31 cellular contexts compared by ENCODE assay signal in the genomic region with DNA sequence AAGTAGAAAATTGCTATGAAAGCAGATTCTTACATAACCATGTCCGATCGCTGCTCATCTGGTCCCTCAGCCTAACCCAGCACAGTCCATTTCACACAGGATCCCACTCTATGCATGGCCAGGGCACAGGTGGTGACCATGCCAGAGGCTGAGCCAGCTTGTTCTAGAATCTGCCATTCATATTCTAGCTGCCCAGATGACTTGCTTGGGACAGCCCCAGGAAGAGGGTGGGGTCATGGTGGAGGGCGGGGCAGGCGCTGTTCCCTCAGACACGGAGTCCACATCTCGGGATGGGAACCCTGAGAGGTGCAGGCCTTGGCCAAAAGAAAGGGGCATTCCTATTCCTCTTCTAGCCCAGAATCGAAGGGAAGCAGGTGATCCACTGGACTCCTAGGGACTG.
"Had no signal": no experiment of that assay in that cellular context is flagged by ENCODE, and none has a peak within 500 bp of the region (broad histone marks: within the 10 kb centered on the region; RNA-seq: fewer than 3 reads in every experiment).

No MANE protein-coding gene starts in this region.

- H3K4me1 ChIP-seq: adrenal gland, body of pancreas, breast epithelium had no signal

- H3K27me3 ChIP-seq: adrenal gland, body of pancreas, brain microvascular endothelial cell, breast epithelium had no signal

- H3K36me3 ChIP-seq: adrenal gland, brain microvascular endothelial cell, breast epithelium had no signal

- DNase-seq: activated B cell treated with CpG ODN at 0.5 μM for 24 hours; activated CD4-positive, alpha-beta memory T cell treated with anti-CD3 and anti-CD28 coated beads for 36 hours; activated CD4-positive, alpha-beta T cell treated with anti-CD3 and anti-CD28 coated beads for 4 hours; activated CD4-positive, alpha-beta T cell treated with anti-CD3 and anti-CD28 coated beads, Interleukin-2, amount 10 ng/mL, durations not matched to agents 24 days and 14 days; activated CD4-positive, alpha-beta T cell treated with anti-CD3 and anti-CD28 coated beads, Interleukin-2, amount 50 U/mL, for 1 hour; activated CD4-positive, alpha-beta T cell treated with anti-CD3 and anti-CD28 coated beads, Interleukin-2, amount 50 U/mL, for 4 hours; activated CD4-positive, CD25-positive, alpha-beta regulatory T cell treated with anti-CD3 and anti-CD28 coated beads, Interleukin-2, amount 50 U/mL, for 72 hours; activated CD8-positive, alpha-beta memory T cell treated with anti-CD3 and anti-CD28 coated beads, Interleukin-2, amount 50 U/mL, for 4 hours; activated CD8-positive, alpha-beta T cell treated with anti-CD3 and anti-CD28 coated beads for 36 hours; activated gamma-delta T cell treated with Interleukin-2 at 50 U/mL for 16 hours; activated naive CD4-positive, alpha-beta T cell; activated naive CD4-positive, alpha-beta T cell treated with anti-CD3 and anti-CD28 coated beads for 36 hours; activated naive CD4-positive, alpha-beta T cell treated with anti-CD3 and anti-CD28 coated beads, Interleukin-2, amount 50 U/mL, for 16 hours; activated naive CD8-positive, alpha-beta T cell treated with anti-CD3 and anti-CD28 coated beads for 36 hours; activated T-cell treated with anti-CD3 and anti-CD28 coated beads for 4 hours; activated T-cell treated with anti-CD3 and anti-CD28 coated beads, Interleukin-2, amount 50 U/mL, for 1 hour; activated T-cell treated with anti-CD3 and anti-CD28 coated beads, Interleukin-2, amount 50 U/mL, for 4 hours; activated T-cell treated with anti-CD3 and anti-CD28 coated beads, Interleukin-2, amount 50 U/mL, for 72 hours; amniotic stem cell; aorta; body of pancreas; brain microvascular endothelial cell; central memory CD4-positive, alpha-beta T cell; T-helper 1 cell; T-helper 2 cell; T-helper 9 cell had no signal

- H3K27ac ChIP-seq: adrenal gland, body of pancreas, brain microvascular endothelial cell, breast epithelium, VCaP had no signal

- H3K4me3 ChIP-seq: adrenal gland, body of pancreas, breast epithelium had no signal

- H3K9me3 ChIP-seq: adrenal gland, body of pancreas, breast epithelium had no signal

- ATAC-seq: activated CD8-positive, alpha-beta T cell treated with anti-CD3 and anti-CD28 coated beads for 36 hours; activated naive CD4-positive, alpha-beta T cell treated with anti-CD3 and anti-CD28 coated beads, Interleukin-2, amount 50 U/mL, for 72 hours; activated T-cell treated with anti-CD3 and anti-CD28 coated beads, Interleukin-2, amount 50 U/mL, for 4 hours; activated T-cell treated with anti-CD3 and anti-CD28 coated beads, Interleukin-2, amount 50 U/mL, for 72 hours; activated T-helper 17 cell treated with anti-CD3 and anti-CD28 coated beads, Interleukin-2, amount 50 U/mL, for 72 hours; body of pancreas had no signal
